Comparison of ENCODE assay signal across 17 cellular contexts in the genomic region with DNA sequence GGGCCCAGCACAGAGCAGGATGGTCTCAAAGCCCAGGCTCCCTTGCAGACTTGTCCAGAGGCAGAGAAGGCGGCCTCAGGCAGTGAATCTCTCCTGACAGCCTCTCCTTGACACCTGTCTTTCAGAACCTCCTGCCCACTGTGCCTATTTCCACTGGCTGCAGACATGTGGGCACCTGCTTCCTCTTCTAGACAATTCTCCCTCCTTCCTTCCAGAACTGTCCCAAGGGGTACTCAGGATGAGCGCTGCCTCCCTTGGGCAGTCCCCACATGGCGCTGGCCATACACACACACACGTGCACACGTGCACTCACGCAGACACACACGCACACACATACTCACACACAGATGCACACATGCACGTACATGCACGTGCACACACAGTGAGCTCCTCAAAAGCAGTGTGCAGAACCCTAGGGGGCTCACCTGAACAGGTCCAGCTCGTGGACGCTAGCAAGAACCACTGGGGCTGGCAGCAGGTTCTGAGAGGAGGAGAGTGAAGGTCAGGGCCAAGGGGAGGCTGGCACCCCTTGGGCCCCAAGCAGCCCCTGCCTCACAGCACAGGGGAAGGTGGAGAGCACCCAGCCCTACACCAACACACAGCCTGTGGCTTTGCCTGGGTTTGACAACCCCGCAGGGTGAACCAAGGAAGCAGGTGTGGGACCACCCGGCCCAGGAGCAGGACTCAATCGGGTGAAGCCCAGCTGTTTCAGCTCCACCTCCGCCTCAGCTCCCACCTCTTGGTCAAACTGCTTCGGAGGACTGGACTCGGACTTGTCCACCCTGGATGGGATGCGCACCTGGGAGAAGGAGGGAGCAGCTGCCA. TPM values are rescaled to one million over a fixed set of nuclear protein-coding genes. Genes with fewer than 3 reads are reported as not detected.
DNase-seq lines count a peak whose midpoint lies in the region; ATAC-seq, FAIRE-seq and TF ChIP-seq lines count a peak whose summit lies in the region.
"Had no signal": no experiment of that assay in that cellular context is flagged by ENCODE, and none has a peak within 500 bp of the region (broad histone marks: within the 10 kb centered on the region; RNA-seq: fewer than 3 reads in every experiment).

No MANE protein-coding gene starts in this region.

- H3K27ac Mint-ChIP-seq in T-cell (peak overlapping the region; percentile 37 to 77), naive B cell (peak overlapping the region in 5 of 6 donors; percentile 73 to 96 (median 95))
- H3K27ac Mint-ChIP-seq: HFFc6 had no signal

- POLR2A ChIA-PET in T-cell (lab: Charles Lee) = no interaction called here

- H3K9me3 Mint-ChIP-seq in T-cell (no peaks in the 10 kb centered on the region), naive B cell (no peaks in the 10 kb centered on the region)
- H3K9me3 Mint-ChIP-seq: activated T-cell treated with anti-CD3 and anti-CD28 coated beads, Interleukin-2, amount 50 U/mL, for 4 hours; HFFc6 had no signal

- CTCF ChIA-PET in T-cell (lab: Charles Lee) = no interaction called here

- peak; percentile 92 for FAIRE-seq in GM12891 (lab: Jason Lieb, UNC)
- FAIRE-seq: TTC549 had no signal

- no peak overlapping the region for H3K27ac ChIP-seq in foreskin keratinocyte
- H3K27ac ChIP-seq: 22Rv1, KMS-11 had no signal

- H3K4me1 ChIP-seq in foreskin keratinocyte = no peaks in the 10 kb centered on the region

- H3K36me3 Mint-ChIP-seq in T-cell (no peaks in the 10 kb centered on the region), naive B cell (no peaks in the 10 kb centered on the region)

- no peaks in the 10 kb centered on the region for H3K27me3 ChIP-seq in foreskin keratinocyte
- H3K27me3 ChIP-seq: tibial nerve had no signal

- peaks cover 15 to 20% (median 16%) of the 10 kb centered on the region in 3 donors for H3K4me1 Mint-ChIP-seq in T-cell
- peaks cover 20 to 26% (median 21%) of the 10 kb centered on the region in 3 donors for H3K4me1 Mint-ChIP-seq in naive B cell

- no peak for TF ChIP-seq CTCF in foreskin keratinocyte (conservative IDR thresholded peaks at IDR 0.05)

- no peak for ATAC-seq in T-cell (replicated peaks in 1 of 4)
- ATAC-seq in naive B cell (ENCODE audit: low read depth in 2 of 2) = no peak
- ATAC-seq in GM19397 (IDR thresholded peaks at IDR 0.05; ENCODE audit: unreplicated experiment) = no peak
- no peak for ATAC-seq in foreskin keratinocyte

- H3K27me3 Mint-ChIP-seq in T-cell (no peaks in the 10 kb centered on the region), naive B cell (no peaks in the 10 kb centered on the region)

- TF ChIP-seq POLR2A in GM12891 (IDR thresholded peaks at IDR 0.05; ENCODE audit: low read depth, low read length) = no peak

- DNase-seq in DMS53 (lab: John Stamatoyannopoulos, UW) (peak; percentile 47), DMS53 treated with DMSO at 0.1 percent for 48 hours (lab: John Stamatoyannopoulos, UW; ENCODE audit: unreplicated experiment) (no peak), GM12891 (ENCODE audit: insufficient read length, low spot score) (no peak), T-cell (no peak), naive B cell (no peak), NCI-H1105 treated with DMSO at 0.1 percent for 48 hours (lab: John Stamatoyannopoulos, UW) (no peak), foreskin keratinocyte (no peak)
- DNase-seq: activated T-cell treated with anti-CD3 and anti-CD28 coated beads, Interleukin-2, amount 50 U/mL, for 4 hours; central memory CD4-positive, alpha-beta T cell; HFFc6; hypothalamus; NCI-H2171 had no signal

- peak overlapping the region; percentile 47 to 82 (median 61) for H3K4me3 Mint-ChIP-seq in T-cell
- peak overlapping the region in 5 of 8 donors; percentile 7 to 84 (median 53) for H3K4me3 Mint-ChIP-seq in naive B cell
- H3K4me3 Mint-ChIP-seq: HFFc6 had no signal

TF ChIP-seq in GM12891, 5 proteins besides CTCF, POLR2A, EP300 and RAD21:
- TF ChIP-seq POU2F2 (IDR thresholded peaks at IDR 0.05; ENCODE audit: low read depth, low read length) = no peak
- no peak for TF ChIP-seq PAX5 (IDR thresholded peaks at IDR 0.05; ENCODE audit: insufficient read depth, low read length, severe bottlenecking)
- no peak for TF ChIP-seq SPI1 (IDR thresholded peaks at IDR 0.05; ENCODE audit: low read depth, low read length)
- no peak for TF ChIP-seq POLR2AphosphoS5 (IDR thresholded peaks at IDR 0.05; ENCODE audit: low read depth, low read length)
- TF ChIP-seq TAF1 (IDR thresholded peaks at IDR 0.05; ENCODE audit: low read depth, low read length) = no peak

RNA-seq across cellular contexts. Expression of a gene that starts 8.1 kb away (rescaled TPM):
- 57.5 TPM for polyA plus RNA-seq in GM12891 (2012; ENCODE audit: low read depth, missing spikeins)
- total RNA-seq in T-cell = 10 to 100 TPM in 1 of 5 donors, 1 to 10 TPM in 4; 4.3 to 11.8 (median 6.5) TPM
- polyA plus RNA-seq in naive B cell (ENCODE audit: low read depth in 6 of 6) = 1 to 10 TPM in 2 of 6 donors, under 1 TPM in 3, not detected in 1; 0.46 to 1.1 (median 0.66) TPM
- 109 TPM in 2 replicates for total RNA-seq in foreskin keratinocyte
- 81.8 and 96.0 TPM in 2 replicates for polyA plus RNA-seq in foreskin keratinocyte

RNA-seq across cellular contexts. Expression of a gene that starts 11.3 kb away (rescaled TPM):
- 12.4 TPM for polyA plus RNA-seq in GM12891 (2012; ENCODE audit: low read depth, missing spikeins)
- total RNA-seq in T-cell (1 to 10 TPM; 2.1 to 5.0 (median 3.5) TPM), foreskin keratinocyte (0.42 and 0.54 TPM in 2 replicates)
- polyA plus RNA-seq in naive B cell (ENCODE audit: low read depth in 6 of 6) (under 1 TPM in 5 of 6 donors, not detected in 1; 0.05 to 0.43 (median 0.28) TPM), foreskin keratinocyte (0.45 and 1.0 TPM in 2 replicates)

RNA-seq across cellular contexts. Expression of a gene that starts 27.6 kb away (rescaled TPM):
- polyA plus RNA-seq in GM12891 (2012; ENCODE audit: low read depth, missing spikeins) = 22.9 TPM
- total RNA-seq in T-cell = 100 to 1,000 TPM in 1 of 5 donors, 10 to 100 TPM in 4; 71.2 to 105 (median 96.8) TPM
- polyA plus RNA-seq in naive B cell (ENCODE audit: low read depth in 6 of 6) = 10 to 100 TPM; 11.9 to 28.1 (median 16.2) TPM
- 34.2 and 34.7 TPM in 2 replicates for total RNA-seq in foreskin keratinocyte
- polyA plus RNA-seq in foreskin keratinocyte = 25.7 and 26.2 TPM in 2 replicates

RNA-seq across cellular contexts. Expression of a gene that starts 45.3 kb away (rescaled TPM):
- 4.8 TPM for polyA plus RNA-seq in GM12891 (2012; ENCODE audit: low read depth, missing spikeins)
- 1 to 10 TPM; 3.5 to 8.9 (median 5.6) TPM for total RNA-seq in T-cell
- polyA plus RNA-seq in naive B cell (ENCODE audit: low read depth in 6 of 6) = under 1 TPM in 3 of 6 donors, not detected in 3; 0.17 to 0.21 (median 0.19) TPM
- total RNA-seq in foreskin keratinocyte = 4.6 and 6.3 TPM in 2 replicates
- polyA plus RNA-seq in foreskin keratinocyte = 6.1 and 8.5 TPM in 2 replicates

RNA-seq across cellular contexts. Expression of a gene that starts 54.0 kb away (rescaled TPM):
- 11.3 TPM for polyA plus RNA-seq in GM12891 (2012; ENCODE audit: low read depth, missing spikeins)
- total RNA-seq in T-cell = 1 to 10 TPM; 1.7 to 3.1 (median 2.9) TPM
- under 1 TPM in 5 of 6 donors, not detected in 1; 0.04 to 0.19 (median 0.09) TPM for polyA plus RNA-seq in naive B cell (ENCODE audit: low read depth in 6 of 6)
- total RNA-seq in foreskin keratinocyte = 13.8 and 20.4 TPM in 2 replicates
- 15.0 and 25.3 TPM in 2 replicates for polyA plus RNA-seq in foreskin keratinocyte
